16 cellular contexts compared by ENCODE assay signal in the genomic region with DNA sequence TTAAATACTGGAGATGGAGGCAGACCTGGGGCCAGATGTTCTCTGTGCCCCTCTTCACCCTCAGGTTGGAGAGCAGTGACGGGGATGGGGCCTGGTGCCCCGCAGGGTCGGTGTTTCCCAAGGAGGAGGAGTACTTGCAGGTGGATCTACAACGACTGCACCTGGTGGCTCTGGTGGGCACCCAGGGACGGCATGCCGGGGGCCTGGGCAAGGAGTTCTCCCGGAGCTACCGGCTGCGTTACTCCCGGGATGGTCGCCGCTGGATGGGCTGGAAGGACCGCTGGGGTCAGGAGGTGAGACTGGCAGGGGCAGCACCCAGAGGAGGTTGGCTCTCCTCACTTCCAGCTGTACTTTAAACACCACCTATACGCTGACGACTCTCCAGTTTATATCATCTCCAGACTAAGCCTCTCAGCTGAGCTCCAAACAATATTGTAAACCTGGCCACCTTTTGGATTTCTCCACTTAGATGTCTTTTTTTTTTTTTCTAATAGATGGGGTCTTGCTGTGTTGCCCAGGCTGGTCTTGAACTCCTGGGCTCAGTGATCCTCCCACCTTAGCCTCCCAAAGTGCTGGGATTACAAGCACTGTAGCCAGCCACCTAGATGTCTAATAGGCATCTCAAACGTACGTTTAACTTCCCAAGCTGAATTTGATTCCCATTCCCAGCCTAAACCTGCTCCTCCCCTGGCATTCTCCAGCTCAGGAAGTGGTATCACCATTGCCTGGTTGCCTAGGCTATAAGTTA. TPM values are rescaled to one million over a fixed set of nuclear protein-coding genes. Genes with fewer than 3 reads are reported as not detected.
DNase-seq lines count a peak whose midpoint lies in the region; ATAC-seq, FAIRE-seq and TF ChIP-seq lines count a peak whose summit lies in the region.
"Had no signal": no experiment of that assay in that cellular context is flagged by ENCODE, and none has a peak within 500 bp of the region (broad histone marks: within the 10 kb centered on the region; RNA-seq: fewer than 3 reads in every experiment).

No MANE protein-coding gene starts in this region.

- TF ChIP-seq POLR2A in K562 (conservative IDR thresholded peaks at IDR 0.05) = no peak

- H3K79me2 ChIP-seq in K562 (ENCODE audit: control insufficient read depth, insufficient read depth, low read length) (peaks cover 43% of the 10 kb centered on the region), osteoblast (ENCODE audit: insufficient read depth, low read length) (peaks cover 21% of the 10 kb centered on the region)

- no TSS peak for BruUV-seq in K562 (replicated peaks; lab: Mats Ljungman, UMichigan)

- intact Hi-C loops in K562 (cut with micrococcal nuclease) = no loop called here

- no peak overlapping the region for H3K4me2 ChIP-seq in K562 (ENCODE audit: insufficient read depth, low read length)
- no peak overlapping the region for H3K4me2 ChIP-seq in osteoblast (ENCODE audit: insufficient read depth, low read length)

- peak overlapping the region in 1 of 2 experiments; percentile 66; a peak in 2 of 4 replicates for H3K9ac ChIP-seq in K562 (ENCODE audit: insufficient read depth in 1 of 2, low read depth in 2 of 2, low read length in 2 of 2)

- in situ Hi-C loops in GM13976 (cut with MboI; ENCODE audit: low sequenced_read_pairs, unreplicated experiment) (no loop called here), K562 (cut with MboI) (no loop called here)

- H4K20me1 ChIP-seq in K562 (replicated peaks; ENCODE audit: control insufficient read depth, insufficient read depth, low read length) (peaks cover 9% of the 10 kb centered on the region; the same call in 1 of the 2 replicates), osteoblast (ENCODE audit: insufficient read depth, low read length) (peaks cover 7% of the 10 kb centered on the region)

- no peaks in the 10 kb centered on the region for H3K9me3 ChIP-seq in K562 (replicated peaks; ENCODE audit: control insufficient read depth, insufficient read depth, low read depth, low read length)
- no peaks in the 10 kb centered on the region for H3K9me3 ChIP-seq in osteoblast (ENCODE audit: low read depth, low read length)

- no peak for TF ChIP-seq RAD21 in K562 (CRISPR knock-in tag; conservative IDR thresholded peaks at IDR 0.05 in 1 of 2, IDR thresholded peaks at IDR 0.05 in 1 of 2)

- H2AFZ ChIP-seq in K562 (ENCODE audit: low read depth, low read length) (no peak overlapping the region), osteoblast (ENCODE audit: low read length) (no peak overlapping the region)

- H3K36me3 ChIP-seq in K562 (ENCODE audit: control insufficient read depth, insufficient read depth, low read length) = peaks cover 52% of the 10 kb centered on the region
- H3K36me3 ChIP-seq in osteoblast (ENCODE audit: insufficient read depth, low read length) = peaks cover 3% of the 10 kb centered on the region

- peaks cover 3% of the 10 kb centered on the region for H3K9me1 ChIP-seq in K562 (ENCODE audit: control insufficient read depth, insufficient read depth, low read length)

- TF ChIP-seq CTCF in GM13976 (IDR thresholded peaks at IDR 0.05; ENCODE audit: borderline replicate concordance, control extremely low read depth, extremely low read depth, insufficient read depth, missing control alignments) (no peak), K562 (IDR thresholded peaks at IDR 0.05 in 2 of 3, conservative IDR thresholded peaks at IDR 0.05 in 1 of 3; ENCODE audit: insufficient read depth in 2 of 3, low read depth in 1 of 3, low read length in 3 of 3) (no peak), osteoblast (IDR thresholded peaks at IDR 0.05; ENCODE audit: extremely low read depth, low read depth, low read length) (no peak)

- no peak for TF ChIP-seq EP300 in K562 (IDR thresholded peaks at IDR 0.05; ENCODE audit: low read length)

- 88% methylated on average over 16 of the region's 17 CpGs for WGBS in K562 (ENCODE audit: insufficient coverage, low coverage, missing lambda C conversion rate)

- CTCF ChIA-PET in K562 (lab: Yijun Ruan, JAX; ENCODE audit: low intra/inter-chr PET ratio) = no interaction called here

- FAIRE-seq in K562 (lab: Jason Lieb, UNC) = no peak
- FAIRE-seq: endometrium, frontal cortex, GM19239 had no signal

- POLR2A ChIA-PET in K562 (lab: Yijun Ruan, JAX) = interaction anchor here (0.5 to 1.7 kb wide), 8 partner anchors 8 to 271 kb away, joined by 3 to 5 read pairs (median 4); a partner anchor contains a TSS

- H3K27me3 ChIP-seq in K562 (ENCODE audit: control insufficient read depth in 2 of 2, insufficient read depth in 2 of 2, low read length in 2 of 2) (no peaks in the 10 kb centered on the region), osteoblast (ENCODE audit: insufficient read depth, low read length) (no peaks in the 10 kb centered on the region)

- no peak overlapping the region for H3K4me3 ChIP-seq in K562
- H3K4me3 ChIP-seq in osteoblast (ENCODE audit: insufficient read depth, low read length) = no peak overlapping the region
- H3K4me3 ChIP-seq: smooth muscle cell had no signal

- no peak for ATAC-seq in K562
- no peak for ATAC-seq in GM19023 (IDR thresholded peaks at IDR 0.05; ENCODE audit: unreplicated experiment)

- H3K27ac ChIP-seq in K562 (ENCODE audit: extremely low read depth, low read depth, low read length) (no peak overlapping the region), osteoblast (ENCODE audit: low read depth, low read length) (no peak overlapping the region)

- H3K4me1 ChIP-seq in K562 (replicated peaks in 1 of 2; ENCODE audit: control insufficient read depth in 2 of 2, insufficient read depth in 2 of 2, low read length in 2 of 2) = peaks cover 27 to 44% of the 10 kb centered on the region in 2 experiments
- peaks cover 40% of the 10 kb centered on the region for H3K4me1 ChIP-seq in osteoblast (ENCODE audit: insufficient read depth, low read length)

- peak; percentile 10 for DNase-seq in GM13976 (ENCODE audit: low spot score)
- no peak for DNase-seq in K562 (ENCODE audit: extremely low read depth in 1 of 4, low spot score in 3 of 4)
- peak; percentile 66 for DNase-seq in osteoblast (ENCODE audit: insufficient read length, low spot score, missing footprints)
- DNase-seq in NK-92 (lab: John Stamatoyannopoulos, UW; ENCODE audit: unreplicated experiment) = no peak
- DNase-seq in H4 (ENCODE audit: low spot score) = no peak
- DNase-seq: activated CD4-positive, alpha-beta T cell treated with anti-CD3 and anti-CD28 coated beads for 1 hour; NCI-H2081 treated with DMSO at 0.1 percent for 48 hours; NCI-H748 treated with DMSO at 0.1 percent for 48 hours; stimulated activated naive CD4-positive, alpha-beta T cell treated with Interleukin-2 at 50 U/mL for 16 hours had no signal

RNA-seq across cellular contexts. Expression of a gene that starts 5.0 kb away (rescaled TPM):
- 77.6 and 145 TPM in 2 replicates for total RNA-seq in K562 (2011; cell fraction: chromatin; rRNA removed; ENCODE audit: low replicate concordance)
- total RNA-seq in K562 (2011; cell fraction: nucleolus; rRNA removed) = 121 and 123 TPM in 2 replicates
- total RNA-seq in K562 (2011; cell fraction: nucleoplasm; rRNA removed) = 99.0 and 108 TPM in 2 replicates
- 19.9 and 27.1 TPM in 2 replicates for total RNA-seq in K562 (2014; rRNA removed)
- total RNA-seq in K562 (2014; rRNA removed; fragmentation: Illumina TruSeq; extraction: Trizol) = 10.5 and 12.2 TPM in 2 replicates
- total RNA-seq in K562 (2015; rRNA removed; fragmentation: Illumina TruSeq; extraction: Trizol) = 10.0 and 11.1 TPM in 2 replicates
- 42.9 and 44.6 TPM in 2 replicates for total RNA-seq in K562 (2021)
- polyA plus RNA-seq in K562 (2011; rRNA removed) = 11.2 and 19.0 TPM in 2 replicates
- 17.3 and 19.2 TPM in 2 replicates for polyA plus RNA-seq in K562 (2011; cell fraction: cytosol; rRNA removed)
- 47.9 and 67.4 TPM in 2 replicates for polyA plus RNA-seq in K562 (2011; cell fraction: nucleus; rRNA removed)
- polyA plus RNA-seq in K562 (2012) = 25.5 and 32.6 TPM in 2 replicates
- 16.0 and 19.8 TPM in 2 replicates for polyA plus RNA-seq in K562 (2014; fragmentation: Illumina TruSeq; extraction: Trizol)
- polyA plus RNA-seq in K562 (2014; fragmentation: Nextera tagmentation; extraction: Ambion mirVana) = 1 to 10 TPM; 1.4 to 1.6 TPM
- polyA plus RNA-seq in K562 (2014; rRNA removed) = 19.3 and 20.2 TPM in 2 replicates
- polyA minus RNA-seq in K562 (2011; rRNA and poly(A)+ RNA removed) = 16.3 and 21.0 TPM in 2 replicates
- polyA minus RNA-seq in K562 (2011; cell fraction: cytosol; rRNA and poly(A)+ RNA removed) = 26.3 and 45.5 TPM in 2 replicates
- 27.9 and 41.7 TPM in 2 replicates for polyA minus RNA-seq in K562 (2011; cell fraction: nucleus; rRNA and poly(A)+ RNA removed)
- total RNA-seq in osteoblast = 13.0 and 22.4 TPM in 2 replicates
- 16.0 and 30.1 TPM in 2 replicates for total RNA-seq in H4 (2014; rRNA removed; shearing (Covaris generic))

RNA-seq across cellular contexts. Expression of a gene that starts 18.7 kb away (rescaled TPM):
- total RNA-seq in K562 (2011; cell fraction: chromatin; rRNA removed; ENCODE audit: low replicate concordance) = 228 and 428 TPM in 2 replicates
- 202 and 247 TPM in 2 replicates for total RNA-seq in K562 (2011; cell fraction: nucleolus; rRNA removed)
- total RNA-seq in K562 (2011; cell fraction: nucleoplasm; rRNA removed) = 179 and 226 TPM in 2 replicates
- total RNA-seq in K562 (2014; rRNA removed) (30.5 and 55.3 TPM in 2 replicates), K562 (2014; rRNA removed; fragmentation: Illumina TruSeq; extraction: Trizol) (36.1 and 39.6 TPM in 2 replicates), K562 (2015; rRNA removed; fragmentation: Illumina TruSeq; extraction: Trizol) (38.3 and 38.6 TPM in 2 replicates), K562 (2021) (70.6 and 80.5 TPM in 2 replicates), osteoblast (8.8 and 10.9 TPM in 2 replicates)
- polyA plus RNA-seq in K562 (2011; rRNA removed) (60.1 and 75.6 TPM in 2 replicates), K562 (2014; fragmentation: Illumina TruSeq; extraction: Trizol) (57.1 and 76.3 TPM in 2 replicates), K562 (2014; fragmentation: Nextera tagmentation; extraction: Ambion mirVana) (1 to 10 TPM; 3.6 to 5.2 TPM), K562 (2014; rRNA removed) (86.1 and 95.0 TPM in 2 replicates)
- polyA plus RNA-seq in K562 (2011; cell fraction: cytosol; rRNA removed) = 57.7 and 65.7 TPM in 2 replicates
- 584 and 671 TPM in 2 replicates for polyA plus RNA-seq in K562 (2011; cell fraction: nucleus; rRNA removed)
- 66.1 and 69.0 TPM in 2 replicates for polyA plus RNA-seq in K562 (2012)
- polyA minus RNA-seq in K562 (2011; rRNA and poly(A)+ RNA removed) = 37.2 and 37.6 TPM in 2 replicates
- 16.6 and 20.2 TPM in 2 replicates for polyA minus RNA-seq in K562 (2011; cell fraction: cytosol; rRNA and poly(A)+ RNA removed)
- 60.9 and 104 TPM in 2 replicates for polyA minus RNA-seq in K562 (2011; cell fraction: nucleus; rRNA and poly(A)+ RNA removed)
- total RNA-seq in H4 (2014; rRNA removed; shearing (Covaris generic)) = 8.4 and 8.5 TPM in 2 replicates

RNA-seq across cellular contexts. Expression of a gene that starts 24.7 kb away (rescaled TPM):
- total RNA-seq in K562 (2011; cell fraction: chromatin; rRNA removed; ENCODE audit: low replicate concordance) = 134 and 271 TPM in 2 replicates
- total RNA-seq in K562 (2011; cell fraction: nucleolus; rRNA removed) = 116 and 125 TPM in 2 replicates
- 117 and 125 TPM in 2 replicates for total RNA-seq in K562 (2011; cell fraction: nucleoplasm; rRNA removed)
- total RNA-seq in K562 (2014; rRNA removed) (31.1 and 46.0 TPM in 2 replicates), K562 (2014; rRNA removed; fragmentation: Illumina TruSeq; extraction: Trizol) (16.8 and 18.5 TPM in 2 replicates), K562 (2015; rRNA removed; fragmentation: Illumina TruSeq; extraction: Trizol) (23.3 and 26.3 TPM in 2 replicates), K562 (2021) (41.0 and 48.0 TPM in 2 replicates), osteoblast (14.5 and 15.6 TPM in 2 replicates)
- polyA plus RNA-seq in K562 (2011; rRNA removed) (35.1 and 56.2 TPM in 2 replicates), K562 (2014; fragmentation: Illumina TruSeq; extraction: Trizol) (28.3 and 29.9 TPM in 2 replicates), K562 (2014; fragmentation: Nextera tagmentation; extraction: Ambion mirVana) (1 to 10 TPM; 1.6 to 2.3 TPM), K562 (2014; rRNA removed) (44.8 and 53.6 TPM in 2 replicates)
- polyA plus RNA-seq in K562 (2011; cell fraction: cytosol; rRNA removed) = 28.8 and 33.9 TPM in 2 replicates
- polyA plus RNA-seq in K562 (2011; cell fraction: nucleus; rRNA removed) = 263 and 308 TPM in 2 replicates
- polyA plus RNA-seq in K562 (2012) = 38.5 and 55.4 TPM in 2 replicates
- 46.2 and 47.8 TPM in 2 replicates for polyA minus RNA-seq in K562 (2011; rRNA and poly(A)+ RNA removed)
- polyA minus RNA-seq in K562 (2011; cell fraction: cytosol; rRNA and poly(A)+ RNA removed) = 18.4 and 32.6 TPM in 2 replicates
- polyA minus RNA-seq in K562 (2011; cell fraction: nucleus; rRNA and poly(A)+ RNA removed) = 28.9 and 49.2 TPM in 2 replicates
- total RNA-seq in H4 (2014; rRNA removed; shearing (Covaris generic)) = 10.5 and 17.6 TPM in 2 replicates

RNA-seq across cellular contexts. Expression of a gene that starts 42.7 kb away (rescaled TPM):
- total RNA-seq in K562 (2011; cell fraction: chromatin; rRNA removed; ENCODE audit: low replicate concordance) = not detected in 2 replicates
- not detected in 2 replicates for total RNA-seq in K562 (2011; cell fraction: nucleolus; rRNA removed)
- total RNA-seq in K562 (2011; cell fraction: nucleoplasm; rRNA removed) = not detected in 2 replicates
- not detected in 2 replicates for total RNA-seq in K562 (2014; rRNA removed)
- total RNA-seq in K562 (2014; rRNA removed; fragmentation: Illumina TruSeq; extraction: Trizol) = not detected in 2 replicates
- total RNA-seq in K562 (2015; rRNA removed; fragmentation: Illumina TruSeq; extraction: Trizol) = not detected in 2 replicates
- 0.78 TPM in 1 of 2 replicates, not detected in the other for total RNA-seq in K562 (2021)
- not detected in 2 replicates for polyA plus RNA-seq in K562 (2011; rRNA removed)
- polyA plus RNA-seq in K562 (2011; cell fraction: cytosol; rRNA removed) = not detected in 2 replicates
- polyA plus RNA-seq in K562 (2011; cell fraction: nucleus; rRNA removed) = not detected in 2 replicates
- polyA plus RNA-seq in K562 (2012) = 0.17 TPM in 1 of 2 replicates, not detected in the other
- not detected in 2 replicates for polyA plus RNA-seq in K562 (2014; fragmentation: Illumina TruSeq; extraction: Trizol)
- not detected for polyA plus RNA-seq in K562 (2014; fragmentation: Nextera tagmentation; extraction: Ambion mirVana)
- polyA plus RNA-seq in K562 (2014; rRNA removed) = not detected in 2 replicates
- not detected in 2 replicates for polyA minus RNA-seq in K562 (2011; rRNA and poly(A)+ RNA removed)
- not detected in 2 replicates for polyA minus RNA-seq in K562 (2011; cell fraction: cytosol; rRNA and poly(A)+ RNA removed)
- polyA minus RNA-seq in K562 (2011; cell fraction: nucleus; rRNA and poly(A)+ RNA removed) = not detected in 2 replicates
- total RNA-seq in osteoblast = not detected in 2 replicates
- not detected in 2 replicates for total RNA-seq in H4 (2014; rRNA removed; shearing (Covaris generic))
- total RNA-seq: frontal cortex; smooth muscle cell; T-helper 2 cell treated with Interferon-gamma antibody and Interleukin-4, amounts not matched to agents 100 ng/mL and 5 ng/mL, for 36 hours had no signal
- polyA plus RNA-seq: smooth muscle cell had no signal

RNA-seq across cellular contexts. Expression of a gene that starts 51.5 kb away (rescaled TPM):
- not detected in 2 replicates for total RNA-seq in K562 (2011; cell fraction: chromatin; rRNA removed; ENCODE audit: low replicate concordance)
- not detected in 2 replicates for total RNA-seq in K562 (2011; cell fraction: nucleolus; rRNA removed)
- not detected in 2 replicates for total RNA-seq in K562 (2011; cell fraction: nucleoplasm; rRNA removed)
- not detected in 2 replicates for total RNA-seq in K562 (2014; rRNA removed)
- total RNA-seq in K562 (2014; rRNA removed; fragmentation: Illumina TruSeq; extraction: Trizol) = not detected in 2 replicates
- not detected in 2 replicates for total RNA-seq in K562 (2015; rRNA removed; fragmentation: Illumina TruSeq; extraction: Trizol)
- not detected in 2 replicates for total RNA-seq in K562 (2021)
- polyA plus RNA-seq in K562 (2011; rRNA removed) = not detected in 2 replicates
- polyA plus RNA-seq in K562 (2011; cell fraction: cytosol; rRNA removed) = not detected in 2 replicates
- not detected in 2 replicates for polyA plus RNA-seq in K562 (2011; cell fraction: nucleus; rRNA removed)
- polyA plus RNA-seq in K562 (2012) = 0.03 and 0.07 TPM in 2 replicates
- polyA plus RNA-seq in K562 (2014; fragmentation: Illumina TruSeq; extraction: Trizol) = not detected in 2 replicates
- not detected for polyA plus RNA-seq in K562 (2014; fragmentation: Nextera tagmentation; extraction: Ambion mirVana)
- polyA plus RNA-seq in K562 (2014; rRNA removed) = 0.07 TPM in 1 of 2 replicates, not detected in the other
- not detected in 2 replicates for polyA minus RNA-seq in K562 (2011; rRNA and poly(A)+ RNA removed)
- polyA minus RNA-seq in K562 (2011; cell fraction: cytosol; rRNA and poly(A)+ RNA removed) = not detected in 2 replicates
- polyA minus RNA-seq in K562 (2011; cell fraction: nucleus; rRNA and poly(A)+ RNA removed) = not detected in 2 replicates
- not detected in 2 replicates for total RNA-seq in osteoblast
- total RNA-seq in H4 (2014; rRNA removed; shearing (Covaris generic)) = not detected in 2 replicates
- total RNA-seq: frontal cortex; RPMI7951; T-helper 2 cell treated with Interferon-gamma antibody and Interleukin-4, amounts not matched to agents 100 ng/mL and 5 ng/mL, for 36 hours had no signal
- polyA plus RNA-seq: smooth muscle cell had no signal

Comparison
In these comparisons a context has a peak if more than half of its experiments do, and no peak if none do; other contexts are left out.
1. DNase-seq: peak in GM13976 (single experiment) and osteoblast (single experiment); none in K562 (0 of 4), NK-92 (single experiment) and H4 (single experiment).